1 cellular context compared by ENCODE assay signal in the genomic region with DNA sequence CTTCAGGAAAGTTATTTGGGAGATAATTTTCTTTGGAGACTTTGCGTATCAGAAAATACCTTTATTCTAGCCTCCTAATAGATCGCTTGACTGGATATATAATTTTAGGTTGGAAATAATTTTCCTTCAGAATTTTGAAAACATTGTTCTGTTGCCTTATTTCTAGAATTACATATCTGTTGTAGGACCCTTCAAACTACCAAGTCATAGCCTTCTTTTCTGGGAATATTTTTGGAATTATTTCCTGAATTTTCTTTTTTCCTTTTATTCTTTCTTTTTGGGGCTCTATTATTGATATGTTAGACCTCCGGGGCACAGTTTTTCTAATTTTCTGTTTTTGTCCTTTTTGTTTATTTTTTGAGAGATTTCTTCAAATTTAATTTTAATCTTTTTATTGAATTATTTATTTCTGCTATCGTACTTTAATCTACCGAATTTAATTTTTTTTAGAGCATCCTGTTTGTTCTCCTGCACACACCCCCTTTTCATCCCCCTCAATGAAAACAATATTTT.
TF ChIP-seq lines count a peak whose summit lies in the region.

No MANE protein-coding gene starts in this region.

TF ChIP-seq in HCT116, 20 proteins besides CTCF, POLR2A, EP300 and RAD21 (continued from another document):
- TF ChIP-seq YY1 (IDR thresholded peaks at IDR 0.05; ENCODE audit: extremely low read depth, insufficient replicate concordance, low read depth, low read length), result no peak
- TF ChIP-seq SRF (IDR thresholded peaks at IDR 0.05; ENCODE audit: low read depth), result no peak
- TF ChIP-seq, protein P1, sequence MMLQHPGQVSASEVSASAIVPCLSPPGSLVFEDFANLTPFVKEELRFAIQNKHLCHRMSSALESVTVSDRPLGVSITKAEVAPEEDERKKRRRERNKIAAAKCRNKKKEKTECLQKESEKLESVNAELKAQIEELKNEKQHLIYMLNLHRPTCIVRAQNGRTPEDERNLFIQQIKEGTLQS (IDR thresholded peaks at IDR 0.05), result no peak
- TF ChIP-seq EZH2phosphoT487 (IDR thresholded peaks at IDR 0.05; ENCODE audit: borderline replicate concordance), result no peak
